In genomic region chr20:51305316-51306052, GRCh38 we compare ENCODE assay signal across 16 cellular contexts.
"Had no signal": no experiment of that assay in that cellular context is flagged by ENCODE, and none has a peak within 500 bp of the region (broad histone marks: within the 10 kb centered on the region; RNA-seq: fewer than 3 reads in every experiment).

No MANE protein-coding gene starts in this region.

- ATAC-seq: activated CD4-positive, alpha-beta T cell treated with anti-CD3 and anti-CD28 coated beads for 36 hours; activated CD8-positive, alpha-beta memory T cell treated with anti-CD3 and anti-CD28 coated beads, Interleukin-2, amount 10 ng/mL, durations not matched to agents 7 days and 5 days; gastroesophageal sphincter had no signal

- H3K36me3 ChIP-seq: esophagus muscularis mucosa, gastroesophageal sphincter, heart left ventricle, left lung, transverse colon had no signal

- H3K27ac Mint-ChIP-seq: activated CD4-positive, alpha-beta memory T cell treated with anti-CD3 and anti-CD28 coated beads, Interleukin-2, amount 10 ng/mL, durations not matched to agents 7 days and 5 days; activated CD4-positive, alpha-beta T cell treated with anti-CD3 and anti-CD28 coated beads for 36 hours; activated CD8-positive, alpha-beta memory T cell treated with anti-CD3 and anti-CD28 coated beads, Interleukin-2, amount 10 ng/mL, durations not matched to agents 7 days and 5 days; activated naive CD8-positive, alpha-beta T cell; dendritic cell treated with granulocyte-macrophage colony-stimulating factor and Interleukin-4, amounts not matched to agents 40 ng/mL and 50 ng/mL, for 4 days; nephron progenitor cell; stimulated activated naive CD8-positive, alpha-beta T cell treated with anti-CD3 and anti-CD28 coated beads, Interleukin-15, Interleukin-2, amounts not matched to agents 100 ng/mL and 50 ng/mL, for 24 hours had no signal

- H3K9me3 ChIP-seq: transverse colon had no signal

- H3K36me3 Mint-ChIP-seq: activated CD8-positive, alpha-beta memory T cell treated with anti-CD3 and anti-CD28 coated beads, Interleukin-2, amount 10 ng/mL, durations not matched to agents 7 days and 5 days; activated naive CD8-positive, alpha-beta T cell had no signal

- DNase-seq: activated CD4-positive, alpha-beta memory T cell treated with anti-CD3 and anti-CD28 coated beads, Interleukin-2, amount 10 ng/mL, durations not matched to agents 7 days and 5 days; activated CD4-positive, alpha-beta T cell treated with anti-CD3 and anti-CD28 coated beads for 36 hours; activated CD8-positive, alpha-beta memory T cell treated with anti-CD3 and anti-CD28 coated beads, Interleukin-2, amount 10 ng/mL, durations not matched to agents 7 days and 5 days; effector CD8-positive, alpha-beta T cell; heart left ventricle; left lung; midbrain; nephron progenitor cell; occipital lobe; T-helper 2 cell; transverse colon had no signal

- H3K9me3 Mint-ChIP-seq: activated CD4-positive, alpha-beta memory T cell treated with anti-CD3 and anti-CD28 coated beads, Interleukin-2, amount 10 ng/mL, durations not matched to agents 7 days and 5 days; stimulated activated naive CD8-positive, alpha-beta T cell treated with anti-CD3 and anti-CD28 coated beads, Interleukin-15, Interleukin-2, amounts not matched to agents 100 ng/mL and 50 ng/mL, for 24 hours had no signal

- H3K27ac ChIP-seq: esophagus muscularis mucosa, gastroesophageal sphincter, heart left ventricle, left lung, transverse colon had no signal

- H3K4me3 Mint-ChIP-seq: activated CD4-positive, alpha-beta memory T cell treated with anti-CD3 and anti-CD28 coated beads, Interleukin-2, amount 10 ng/mL, durations not matched to agents 7 days and 5 days; activated CD4-positive, alpha-beta T cell treated with anti-CD3 and anti-CD28 coated beads for 36 hours; activated CD8-positive, alpha-beta memory T cell treated with anti-CD3 and anti-CD28 coated beads, Interleukin-2, amount 10 ng/mL, durations not matched to agents 7 days and 5 days; activated naive CD8-positive, alpha-beta T cell; dendritic cell treated with granulocyte-macrophage colony-stimulating factor and Interleukin-4, amounts not matched to agents 40 ng/mL and 50 ng/mL, for 4 days; nephron progenitor cell; stimulated activated naive CD8-positive, alpha-beta T cell treated with anti-CD3 and anti-CD28 coated beads, Interleukin-15, Interleukin-2, amounts not matched to agents 100 ng/mL and 50 ng/mL, for 24 hours had no signal

- H3K4me1 Mint-ChIP-seq: activated CD4-positive, alpha-beta T cell treated with anti-CD3 and anti-CD28 coated beads for 36 hours had no signal

- H3K4me3 ChIP-seq: esophagus muscularis mucosa, gastroesophageal sphincter, heart left ventricle, left lung, transverse colon had no signal

- H3K4me1 ChIP-seq: left lung had no signal
